ENCODE assay signal across 25 cellular contexts in genomic region chr2:75246441-75247167, GRCh38. TPM values are rescaled to one million over a fixed set of nuclear protein-coding genes. Genes with fewer than 3 reads are reported as not detected.
DNase-seq lines count a peak whose midpoint lies in the region; TF ChIP-seq lines count a peak whose summit lies in the region.
"Had no signal": no experiment of that assay in that cellular context is flagged by ENCODE, and none has a peak within 500 bp of the region (broad histone marks: within the 10 kb centered on the region; RNA-seq: fewer than 3 reads in every experiment).

No MANE protein-coding gene starts in this region.

- H3K79me2 ChIP-seq in GM23248 (ENCODE audit: insufficient read depth), result no peaks in the 10 kb centered on the region

- POLR2A ChIA-PET in activated CD4-positive, alpha-beta memory T cell treated with anti-CD3 and anti-CD28 coated beads for 36 hours (lab: Charles Lee), result no interaction called here

- no peaks in the 10 kb centered on the region for H3K4me1 Mint-ChIP-seq in osteocyte (ENCODE audit: unreplicated experiment)
- H3K4me1 Mint-ChIP-seq in activated CD4-positive, alpha-beta memory T cell treated with anti-CD3 and anti-CD28 coated beads for 36 hours (ENCODE audit: low read depth), result no peaks in the 10 kb centered on the region
- H3K4me1 Mint-ChIP-seq: CD8-positive, alpha-beta memory T cell had no signal

- H3K9me3 Mint-ChIP-seq in osteocyte (ENCODE audit: unreplicated experiment), result peaks cover 26% of the 10 kb centered on the region
- peaks cover 12% of the 10 kb centered on the region for H3K9me3 Mint-ChIP-seq in activated CD4-positive, alpha-beta memory T cell treated with anti-CD3 and anti-CD28 coated beads for 36 hours

- no peaks in the 10 kb centered on the region for H3K27me3 ChIP-seq in GM23248 (replicated peaks; ENCODE audit: insufficient read depth)
- H3K27me3 ChIP-seq: Peyer's patch, SJCRH30 had no signal

- H3K9me3 ChIP-seq in GM23248 (ENCODE audit: low read depth), result no peaks in the 10 kb centered on the region

- CTCF ChIA-PET in activated CD4-positive, alpha-beta memory T cell treated with anti-CD3 and anti-CD28 coated beads for 36 hours (lab: Charles Lee), result no interaction called here

- TF ChIP-seq CTCF in osteocyte (IDR thresholded peaks at IDR 0.05), result no peak

- DNase-seq in GM23248, result peak; percentile 35
- peak; percentile 35 for DNase-seq in RPMI7951 (ENCODE audit: low read depth)
- peak; percentile 66 for DNase-seq in fibroblast of peridontal ligament (ENCODE audit: extremely low read depth)
- DNase-seq in osteocyte (ENCODE audit: extremely low spot score, unreplicated experiment), result no peak
- no peak for DNase-seq in LoVo (ENCODE audit: low spot score)
- no peak for DNase-seq in NCI-H1048 (lab: John Stamatoyannopoulos, UW)
- DNase-seq in activated CD4-positive, alpha-beta memory T cell treated with anti-CD3 and anti-CD28 coated beads for 36 hours, result no peak
- DNase-seq: ACHN; AML-193; C1 segment of cervical spinal cord; Calu3; CD8-positive, alpha-beta memory T cell; DMS153; GF-D8; KBM-7; NCI-H1105 treated with DMSO at 0.1 percent for 48 hours; NCI-H2029 treated with DMSO at 0.1 percent for 48 hours; NCI-H2171 treated with DMSO at 0.1 percent for 48 hours; NCI-H524 treated with DMSO at 0.1 percent for 48 hours; Peyer's patch had no signal

- H3K9me2 ChIP-seq in GM23248 (ENCODE audit: insufficient read depth), result no peaks in the 10 kb centered on the region

- H3K27ac ChIP-seq in GM23248, result peak overlapping the region; percentile 24; the same call in 1 of the 2 replicates
- H3K27ac ChIP-seq: HL-60, Peyer's patch, SJCRH30 had no signal

- no peak overlapping the region for H3K9ac ChIP-seq in GM23248

- 66% methylated on average over 7 of the region's 7 CpGs for WGBS in GM23248 (ENCODE audit: low coverage in 1 of 2, low lambda C conversion rate in 2 of 2, missing lambda C conversion rate in 2 of 2), 2 experiments

- no peak overlapping the region for H3K4me3 ChIP-seq in GM23248
- H3K4me3 ChIP-seq: Peyer's patch, SJCRH30 had no signal

- H3K4me1 ChIP-seq in GM23248 (ENCODE audit: insufficient read depth), result peaks cover 6% of the 10 kb centered on the region
- H3K4me1 ChIP-seq: Peyer's patch, SJCRH30 had no signal

- H4K20me1 ChIP-seq in GM23248 (ENCODE audit: insufficient read depth), result no peaks in the 10 kb centered on the region

- no peaks in the 10 kb centered on the region for H3K36me3 Mint-ChIP-seq in osteocyte (ENCODE audit: unreplicated experiment)
- H3K36me3 Mint-ChIP-seq in activated CD4-positive, alpha-beta memory T cell treated with anti-CD3 and anti-CD28 coated beads for 36 hours, result no peaks in the 10 kb centered on the region
- H3K36me3 Mint-ChIP-seq: CD8-positive, alpha-beta memory T cell had no signal

- H3K36me3 ChIP-seq in GM23248 (ENCODE audit: low read depth), result no peaks in the 10 kb centered on the region
- H3K36me3 ChIP-seq: Peyer's patch, SJCRH30 had no signal

- H3K4me2 ChIP-seq in GM23248 (ENCODE audit: unreplicated experiment), result no peak overlapping the region

- no peak overlapping the region for H3K4me3 Mint-ChIP-seq in osteocyte (ENCODE audit: unreplicated experiment)
- H3K4me3 Mint-ChIP-seq in activated CD4-positive, alpha-beta memory T cell treated with anti-CD3 and anti-CD28 coated beads for 36 hours, result no peak overlapping the region
- H3K4me3 Mint-ChIP-seq: CD8-positive, alpha-beta memory T cell had no signal

- no peaks in the 10 kb centered on the region for H3K27me3 Mint-ChIP-seq in osteocyte (ENCODE audit: unreplicated experiment)
- peaks cover 4% of the 10 kb centered on the region for H3K27me3 Mint-ChIP-seq in activated CD4-positive, alpha-beta memory T cell treated with anti-CD3 and anti-CD28 coated beads for 36 hours

- no peak overlapping the region for H3K27ac Mint-ChIP-seq in osteocyte (ENCODE audit: unreplicated experiment)
- no peak overlapping the region for H3K27ac Mint-ChIP-seq in activated CD4-positive, alpha-beta memory T cell treated with anti-CD3 and anti-CD28 coated beads for 36 hours

- H2AFZ ChIP-seq in GM23248, result peak overlapping the region; percentile 23; the same call in 1 of the 2 replicates

- in situ Hi-C loops in GM23248 (cut with MboI), result no loop called here

- intact Hi-C loops in activated CD4-positive, alpha-beta memory T cell treated with anti-CD3 and anti-CD28 coated beads for 36 hours (cut with micrococcal nuclease), result no loop called here

- H3F3A ChIP-seq in GM23248 (ENCODE audit: insufficient read depth), result no peaks in the 10 kb centered on the region; the same call in 1 of the 2 replicates

RNA-seq across cellular contexts. Expression of gene TACR1, which starts 47.3 kb away (rescaled TPM):
- total RNA-seq in GM23248 (2014; rRNA removed; shearing (Covaris generic)), result 0.11 and 0.13 TPM in 2 replicates
- 0.05 and 0.65 TPM in 2 replicates for polyA plus RNA-seq in GM23248 (2016; fragmentation: Nextera tagmentation; extraction: Ambion mirVana)
- not detected in 2 replicates for total RNA-seq in RPMI7951 (2014; rRNA removed; shearing (Covaris generic))
- not detected in 2 replicates for total RNA-seq in osteocyte
- total RNA-seq in activated CD4-positive, alpha-beta memory T cell treated with anti-CD3 and anti-CD28 coated beads for 36 hours, result not detected
- total RNA-seq: Calu3; CD8-positive, alpha-beta memory T cell; HepG2; HT-29; OCI-LY7; SJCRH30 had no signal
- polyA plus RNA-seq: CD8-positive, alpha-beta memory T cell; HepG2 had no signal

Comparison
In these comparisons a context has a peak if more than half of its experiments do, and no peak if none do; other contexts are left out.
1. DNase-seq: peak in GM23248 (single experiment), RPMI7951 (single experiment) and fibroblast of peridontal ligament (single experiment); none in osteocyte (single experiment), LoVo (single experiment), NCI-H1048 (single experiment) and activated CD4-positive, alpha-beta memory T cell treated with anti-CD3 and anti-CD28 coated beads for 36 hours (single experiment).